In genomic region chr3:108296239-108296638, GRCh38 we compare ENCODE assay signal across 12 cellular contexts. TPM values are rescaled to one million over a fixed set of nuclear protein-coding genes. Genes with fewer than 3 reads are reported as not detected.
DNase-seq lines count a peak whose midpoint lies in the region; ATAC-seq lines count a peak whose summit lies in the region.
"Had no signal": no experiment of that assay in that cellular context is flagged by ENCODE, and none has a peak within 500 bp of the region (broad histone marks: within the 10 kb centered on the region; RNA-seq: fewer than 3 reads in every experiment).

Gene HHLA2, plus strand, starts transcription at chr3:108296548. Its CDS starts 55,266 bp downstream, at chr3:108351814.

- H3K4me1 Mint-ChIP-seq in stimulated activated effector memory CD8-positive, alpha-beta T cell treated with anti-CD3 and anti-CD28 coated beads, Interleukin-12 subunit alpha, Interleukin-12 subunit beta, amount 100 ng/mL, for 72 hours, result peaks cover 68% of the 10 kb centered on the region

- H3K27ac Mint-ChIP-seq in activated naive CD4-positive, alpha-beta T cell treated with anti-CD3 and anti-CD28 coated beads, Interleukin-2, amount 50 U/mL, for 72 hours, result peak within 1 kb of the TSS in 1 of 2 donors; percentile 89
- H3K27ac Mint-ChIP-seq in stimulated activated effector memory CD8-positive, alpha-beta T cell treated with anti-CD3 and anti-CD28 coated beads, Interleukin-12 subunit alpha, Interleukin-12 subunit beta, amount 100 ng/mL, for 72 hours, result peak within 1 kb of the TSS; percentile 48

- ATAC-seq in HG02973 (IDR thresholded peaks at IDR 0.05; ENCODE audit: unreplicated experiment) (peak; percentile 42), HG03439 (IDR thresholded peaks at IDR 0.05; ENCODE audit: unreplicated experiment) (no peak)
- ATAC-seq in activated naive CD4-positive, alpha-beta T cell treated with anti-CD3 and anti-CD28 coated beads, Interleukin-2, amount 50 U/mL, for 72 hours, result peak; percentile 65 to 84
- ATAC-seq in stimulated activated effector memory CD8-positive, alpha-beta T cell treated with anti-CD3 and anti-CD28 coated beads, Interleukin-12 subunit alpha, Interleukin-12 subunit beta, amount 100 ng/mL, for 72 hours, result peak; percentile 92

- peaks cover 0 to 11% of the 10 kb centered on the region in 2 donors for H3K36me3 Mint-ChIP-seq in activated naive CD4-positive, alpha-beta T cell treated with anti-CD3 and anti-CD28 coated beads, Interleukin-2, amount 50 U/mL, for 72 hours
- no peaks in the 10 kb centered on the region for H3K36me3 Mint-ChIP-seq in stimulated activated effector memory CD8-positive, alpha-beta T cell treated with anti-CD3 and anti-CD28 coated beads, Interleukin-12 subunit alpha, Interleukin-12 subunit beta, amount 100 ng/mL, for 72 hours

- peaks cover 0 to 14% of the 10 kb centered on the region in 2 donors for H3K9me3 Mint-ChIP-seq in activated naive CD4-positive, alpha-beta T cell treated with anti-CD3 and anti-CD28 coated beads, Interleukin-2, amount 50 U/mL, for 72 hours
- H3K9me3 Mint-ChIP-seq in stimulated activated effector memory CD8-positive, alpha-beta T cell treated with anti-CD3 and anti-CD28 coated beads, Interleukin-12 subunit alpha, Interleukin-12 subunit beta, amount 100 ng/mL, for 72 hours, result no peaks in the 10 kb centered on the region

- peak within 1 kb of the TSS; percentile 10 for H3K4me3 Mint-ChIP-seq in stimulated activated effector memory CD8-positive, alpha-beta T cell treated with anti-CD3 and anti-CD28 coated beads, Interleukin-12 subunit alpha, Interleukin-12 subunit beta, amount 100 ng/mL, for 72 hours

- DNase-seq in activated T-cell treated with anti-CD3 and anti-CD28 coated beads for 48 hours (ENCODE audit: low read depth), result peak; percentile 23
- DNase-seq in activated T-cell treated with anti-CD3 and anti-CD28 coated beads, Interleukin-2, amount 50 U/mL, for 1 hour, result no peak
- DNase-seq in activated naive CD4-positive, alpha-beta T cell treated with anti-CD3 and anti-CD28 coated beads, Interleukin-2, amount 50 U/mL, for 72 hours (ENCODE audit: low spot score in 2 of 2), result peak in 1 of 2 donors; percentile 49
- peak in 1 of 2 donors; percentile 59 for DNase-seq in stimulated activated effector memory CD8-positive, alpha-beta T cell treated with anti-CD3 and anti-CD28 coated beads, Interleukin-12 subunit alpha, Interleukin-12 subunit beta, amount 100 ng/mL, for 72 hours (ENCODE audit: low spot score in 2 of 2)
- no peak for DNase-seq in central memory CD4-positive, alpha-beta T cell
- DNase-seq in H4 (ENCODE audit: low spot score), result no peak
- DNase-seq: dorsolateral prefrontal cortex, NCI-H1048, RPMI8226, thyroid gland had no signal

RNA-seq across cellular contexts. Expression of gene HHLA2, which starts in this region (rescaled TPM):
- 1 to 10 TPM in 1 of 2 donors, under 1 TPM in 1; 0.43 to 1.8 TPM for total RNA-seq in activated naive CD4-positive, alpha-beta T cell treated with anti-CD3 and anti-CD28 coated beads, Interleukin-2, amount 50 U/mL, for 72 hours
- total RNA-seq in H4 (2014; rRNA removed; shearing (Covaris generic)), result not detected in 2 replicates
- total RNA-seq: thyroid gland had no signal
